1 cellular context compared by ENCODE assay signal in genomic region chr1:54887665-54888071, GRCh38.
TF ChIP-seq lines count a peak whose summit lies in the region.

No MANE protein-coding gene starts in this region.

TF ChIP-seq in GM23338, 12 proteins besides CTCF, POLR2A, EP300 and RAD21 (continued from another document):
- no peak for TF ChIP-seq REST (IDR thresholded peaks at IDR 0.05; ENCODE audit: unreplicated experiment)
- no peak for TF ChIP-seq ZNF331 (CRISPR knock-in tag; IDR thresholded peaks at IDR 0.05; ENCODE audit: low read depth)
- TF ChIP-seq ZNF114 (CRISPR knock-in tag; IDR thresholded peaks at IDR 0.05): no peak
- TF ChIP-seq, protein P1, sequence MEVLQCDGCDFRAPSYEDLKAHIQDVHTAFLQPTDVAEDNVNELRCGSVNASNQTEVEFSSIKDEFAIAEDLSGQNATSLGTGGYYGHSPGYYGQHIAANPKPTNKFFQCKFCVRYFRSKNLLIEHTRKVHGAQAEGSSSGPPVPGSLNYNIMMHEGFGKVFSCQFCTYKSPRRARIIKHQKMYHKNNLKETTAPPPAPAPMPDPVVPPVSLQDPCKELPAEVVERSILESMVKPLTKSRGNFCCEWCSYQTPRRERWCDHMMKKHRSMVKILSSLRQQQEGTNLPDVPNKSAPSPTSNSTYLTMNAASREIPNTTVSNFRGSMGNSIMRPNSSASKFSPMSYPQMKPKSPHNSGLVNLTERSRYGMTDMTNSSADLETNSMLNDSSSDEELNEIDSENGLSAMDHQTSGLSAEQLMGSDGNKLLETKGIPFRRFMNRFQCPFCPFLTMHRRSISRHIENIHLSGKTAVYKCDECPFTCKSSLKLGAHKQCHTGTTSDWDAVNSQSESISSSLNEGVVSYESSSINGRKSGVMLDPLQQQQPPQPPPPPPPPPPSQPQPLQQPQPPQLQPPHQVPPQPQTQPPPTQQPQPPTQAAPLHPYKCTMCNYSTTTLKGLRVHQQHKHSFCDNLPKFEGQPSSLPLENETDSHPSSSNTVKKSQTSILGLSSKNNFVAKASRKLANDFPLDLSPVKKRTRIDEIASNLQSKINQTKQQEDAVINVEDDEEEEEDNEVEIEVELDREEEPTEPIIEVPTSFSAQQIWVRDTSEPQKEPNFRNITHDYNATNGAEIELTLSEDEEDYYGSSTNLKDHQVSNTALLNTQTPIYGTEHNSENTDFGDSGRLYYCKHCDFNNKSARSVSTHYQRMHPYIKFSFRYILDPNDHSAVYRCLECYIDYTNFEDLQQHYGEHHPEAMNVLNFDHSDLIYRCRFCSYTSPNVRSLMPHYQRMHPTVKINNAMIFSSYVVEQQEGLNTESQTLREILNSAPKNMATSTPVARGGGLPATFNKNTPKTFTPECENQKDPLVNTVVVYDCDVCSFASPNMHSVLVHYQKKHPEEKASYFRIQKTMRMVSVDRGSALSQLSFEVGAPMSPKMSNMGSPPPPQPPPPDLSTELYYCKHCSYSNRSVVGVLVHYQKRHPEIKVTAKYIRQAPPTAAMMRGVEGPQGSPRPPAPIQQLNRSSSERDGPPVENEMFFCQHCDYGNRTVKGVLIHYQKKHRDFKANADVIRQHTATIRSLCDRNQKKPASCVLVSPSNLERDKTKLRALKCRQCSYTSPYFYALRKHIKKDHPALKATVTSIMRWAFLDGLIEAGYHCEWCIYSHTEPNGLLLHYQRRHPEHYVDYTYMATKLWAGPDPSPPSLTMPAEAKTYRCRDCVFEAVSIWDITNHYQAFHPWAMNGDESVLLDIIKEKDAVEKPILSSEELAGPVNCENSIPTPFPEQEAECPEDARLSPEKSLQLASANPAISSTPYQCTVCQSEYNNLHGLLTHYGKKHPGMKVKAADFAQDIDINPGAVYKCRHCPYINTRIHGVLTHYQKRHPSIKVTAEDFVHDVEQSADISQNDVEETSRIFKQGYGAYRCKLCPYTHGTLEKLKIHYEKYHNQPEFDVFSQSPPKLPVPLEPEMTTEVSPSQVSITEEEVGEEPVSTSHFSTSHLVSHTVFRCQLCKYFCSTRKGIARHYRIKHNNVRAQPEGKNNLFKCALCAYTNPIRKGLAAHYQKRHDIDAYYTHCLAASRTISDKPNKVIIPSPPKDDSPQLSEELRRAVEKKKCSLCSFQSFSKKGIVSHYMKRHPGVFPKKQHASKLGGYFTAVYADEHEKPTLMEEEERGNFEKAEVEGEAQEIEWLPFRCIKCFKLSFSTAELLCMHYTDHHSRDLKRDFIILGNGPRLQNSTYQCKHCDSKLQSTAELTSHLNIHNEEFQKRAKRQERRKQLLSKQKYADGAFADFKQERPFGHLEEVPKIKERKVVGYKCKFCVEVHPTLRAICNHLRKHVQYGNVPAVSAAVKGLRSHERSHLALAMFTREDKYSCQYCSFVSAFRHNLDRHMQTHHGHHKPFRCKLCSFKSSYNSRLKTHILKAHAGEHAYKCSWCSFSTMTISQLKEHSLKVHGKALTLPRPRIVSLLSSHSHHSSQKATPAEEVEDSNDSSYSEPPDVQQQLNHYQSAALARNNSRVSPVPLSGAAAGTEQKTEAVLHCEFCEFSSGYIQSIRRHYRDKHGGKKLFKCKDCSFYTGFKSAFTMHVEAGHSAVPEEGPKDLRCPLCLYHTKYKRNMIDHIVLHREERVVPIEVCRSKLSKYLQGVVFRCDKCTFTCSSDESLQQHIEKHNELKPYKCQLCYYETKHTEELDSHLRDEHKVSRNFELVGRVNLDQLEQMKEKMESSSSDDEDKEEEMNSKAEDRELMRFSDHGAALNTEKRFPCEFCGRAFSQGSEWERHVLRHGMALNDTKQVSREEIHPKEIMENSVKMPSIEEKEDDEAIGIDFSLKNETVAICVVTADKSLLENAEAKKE (CRISPR knock-in tag; IDR thresholded peaks at IDR 0.05): no peak
- TF ChIP-seq JUNB (IDR thresholded peaks at IDR 0.05; ENCODE audit: unreplicated experiment): no peak
- TF ChIP-seq EZH2 (IDR thresholded peaks at IDR 0.05; ENCODE audit: low read depth, unreplicated experiment): no peak
